13 cellular contexts compared by ENCODE assay signal in genomic region chr10:101879456-101880189, GRCh38. TPM values are rescaled to one million over a fixed set of nuclear protein-coding genes. Genes with fewer than 3 reads are reported as not detected.
DNase-seq lines count a peak whose midpoint lies in the region; ATAC-seq and TF ChIP-seq lines count a peak whose summit lies in the region.
"Had no signal": no experiment of that assay in that cellular context is flagged by ENCODE, and none has a peak within 500 bp of the region (broad histone marks: within the 10 kb centered on the region; RNA-seq: fewer than 3 reads in every experiment).

No MANE protein-coding gene starts in this region.

- H3K4me3 ChIP-seq in epithelial cell of esophagus (ENCODE audit: low read length): no peak overlapping the region
- H3K4me3 ChIP-seq: adrenal gland had no signal

- peak; percentile 81 for DNase-seq in EH (ENCODE audit: low read depth)
- DNase-seq in RPMI7951 (ENCODE audit: low read depth): peak; percentile 29
- DNase-seq in epithelial cell of esophagus (ENCODE audit: low read depth): peak; percentile 40
- peak; percentile 7 for DNase-seq in renal cortical epithelial cell (ENCODE audit: low read depth)
- no peak for DNase-seq in GF-D8 (lab: John Stamatoyannopoulos, UW)
- DNase-seq: COR-L47, H7, islet precursor cell, Karpas-422 had no signal

- no peak for TF ChIP-seq CTCF in epithelial cell of esophagus (IDR thresholded peaks at IDR 0.05; ENCODE audit: insufficient read depth, low read depth, low read length, missing control alignments)

- no peak for ATAC-seq in GM21423 (IDR thresholded peaks at IDR 0.05; ENCODE audit: unreplicated experiment)
- no peak for ATAC-seq in HG02938 (IDR thresholded peaks at IDR 0.05; ENCODE audit: unreplicated experiment)
- ATAC-seq in GM18858 (IDR thresholded peaks at IDR 0.05; ENCODE audit: unreplicated experiment): no peak

RNA-seq across cellular contexts. Expression of gene KCNIP2, which starts 36.0 kb away (rescaled TPM):
- 0.12 and 0.59 TPM in 2 replicates for total RNA-seq in RPMI7951 (2014; rRNA removed; shearing (Covaris generic))
- total RNA-seq in renal cortical epithelial cell: 0.35 TPM in 1 of 2 replicates, not detected in the other
